ENCODE assay signal across 1 cellular context in genomic region chr11:1735271-1735670, GRCh38.
TF ChIP-seq lines count a peak whose summit lies in the region.

No MANE protein-coding gene starts in this region.

TF ChIP-seq in HepG2, 621 proteins besides CTCF, POLR2A, EP300 and RAD21:
- no peak for TF ChIP-seq NR2C2 (CRISPR knock-in tag; IDR thresholded peaks at IDR 0.05; ENCODE audit: borderline replicate concordance)
- TF ChIP-seq ARID4A (CRISPR knock-in tag; IDR thresholded peaks at IDR 0.05; ENCODE audit: borderline replicate concordance) = no peak
- no peak for TF ChIP-seq ELF3 (CRISPR knock-in tag; IDR thresholded peaks at IDR 0.05)
- TF ChIP-seq ZNF33B (CRISPR knock-in tag; IDR thresholded peaks at IDR 0.05) = no peak
- TF ChIP-seq MEF2D (CRISPR knock-in tag; IDR thresholded peaks at IDR 0.05) = no peak
- no peak for TF ChIP-seq ZNF891 (CRISPR knock-in tag; IDR thresholded peaks at IDR 0.05)
- TF ChIP-seq NR2F6 (IDR thresholded peaks at IDR 0.05) = no peak
- TF ChIP-seq NR2F6 (CRISPR knock-in tag; IDR thresholded peaks at IDR 0.05) = no peak
- no peak for TF ChIP-seq ZNF792 (CRISPR knock-in tag; IDR thresholded peaks at IDR 0.05)
- no peak for TF ChIP-seq ZFP36L1 (CRISPR knock-in tag; IDR thresholded peaks at IDR 0.05)
- no peak for TF ChIP-seq MBD4 (IDR thresholded peaks at IDR 0.05; ENCODE audit: borderline replicate concordance, low read length)
- TF ChIP-seq THAP11 (CRISPR knock-in tag; IDR thresholded peaks at IDR 0.05) = no peak
- TF ChIP-seq ZFY (CRISPR knock-in tag; IDR thresholded peaks at IDR 0.05) = no peak
- TF ChIP-seq ZNF790 (CRISPR knock-in tag; IDR thresholded peaks at IDR 0.05; ENCODE audit: borderline replicate concordance) = no peak
- no peak for TF ChIP-seq ZNF275 (CRISPR knock-in tag; IDR thresholded peaks at IDR 0.05; ENCODE audit: borderline replicate concordance)
- TF ChIP-seq KAT2B (IDR thresholded peaks at IDR 0.05; ENCODE audit: borderline replicate concordance, low read depth, low read length) = no peak
